ENCODE assay signal across 13 cellular contexts in the genomic region with DNA sequence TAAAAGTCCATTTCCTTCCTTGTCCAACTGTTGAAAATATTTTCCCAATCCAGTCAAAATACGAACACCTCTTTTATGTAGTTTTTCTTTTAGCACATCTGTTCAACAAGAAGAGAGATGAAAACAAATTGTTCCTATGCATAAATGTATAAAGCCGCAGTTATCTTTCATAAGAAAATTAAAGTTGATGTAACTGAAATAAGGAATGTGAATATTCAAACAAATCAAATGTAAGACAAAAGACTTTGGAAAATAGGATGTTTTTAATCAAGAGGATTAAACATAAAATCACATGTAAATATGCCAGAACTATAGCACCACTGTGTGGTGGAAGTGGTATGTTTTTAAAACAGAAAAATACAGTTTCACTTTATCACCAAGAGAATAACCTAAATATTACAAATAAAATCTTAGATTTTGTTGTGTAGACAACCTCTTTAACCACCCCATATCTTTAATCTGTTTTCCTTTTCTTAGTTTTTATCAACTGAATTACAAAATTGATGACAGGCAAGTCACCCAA. TPM values are rescaled to one million over a fixed set of nuclear protein-coding genes. Genes with fewer than 3 reads are reported as not detected.
DNase-seq lines count a peak whose midpoint lies in the region; ATAC-seq and TF ChIP-seq lines count a peak whose summit lies in the region.
"Had no signal": no experiment of that assay in that cellular context is flagged by ENCODE, and none has a peak within 500 bp of the region (broad histone marks: within the 10 kb centered on the region; RNA-seq: fewer than 3 reads in every experiment).

No MANE protein-coding gene starts in this region.

- no peaks in the 10 kb centered on the region for H3K27me3 Mint-ChIP-seq in type B pancreatic cell
- H3K27me3 Mint-ChIP-seq in immature natural killer cell (ENCODE audit: low read depth in 3 of 3), result peaks cover 0 to 3% (median 0%) of the 10 kb centered on the region in 3 donors
- H3K27me3 Mint-ChIP-seq: memory B cell had no signal

- peak in 1 of 2 donors; percentile 19 for DNase-seq in cardiac muscle cell (ENCODE audit: low read depth in 1 of 2, low spot score in 1 of 2)
- DNase-seq in left cardiac atrium, result no peak
- no peak for DNase-seq in Panc1 (ENCODE audit: low read depth, low spot score)
- peak; percentile 69 for DNase-seq in fibroblast of peridontal ligament (ENCODE audit: extremely low read depth)
- no peak for DNase-seq in type B pancreatic cell (ENCODE audit: extremely low spot score, unreplicated experiment)
- DNase-seq in left lobe of liver (ENCODE audit: low spot score), result no peak
- DNase-seq in vagina (ENCODE audit: extremely low spot score in 2 of 2), result no peak
- DNase-seq in immature natural killer cell, result no peak
- DNase-seq: activated CD4-positive, alpha-beta T cell treated with anti-CD3 and anti-CD28 coated beads, Interleukin-2, amount 50 U/mL, for 48 hours; NCI-H526 treated with DMSO at 0.1 percent for 48 hours; stimulated activated CD4-positive, alpha-beta T cell treated with anti-CD3 and anti-CD28 coated beads, Interleukin-4, amount 100 ng/mL, for 4 hours had no signal

- no TSS peak for BruUV-seq in Panc1 (replicated peaks; lab: Mats Ljungman, UMichigan)

- H3K4me3 Mint-ChIP-seq in type B pancreatic cell (no peak overlapping the region), immature natural killer cell (no peak overlapping the region)
- H3K4me3 Mint-ChIP-seq: CD14-positive monocyte, memory B cell had no signal

- intact Hi-C loops in left cardiac atrium (cut with DNase I) (no loop called here), Panc1 (cut with micrococcal nuclease; ENCODE audit: unreplicated experiment) (no loop called here), vagina (cut with DNase I) (no loop called here)

- TF ChIP-seq CTCF in cardiac muscle cell (IDR thresholded peaks at IDR 0.05; ENCODE audit: low read depth, low read length) (peak; percentile 25), Panc1 (IDR thresholded peaks at IDR 0.05) (peak; percentile 23; the same call in 1 of the 2 replicates), type B pancreatic cell (conservative IDR thresholded peaks at IDR 0.05) (peak; percentile 63), vagina (IDR thresholded peaks at IDR 0.05) (no peak)

- H3K9me3 ChIP-seq in cardiac muscle cell (ENCODE audit: low read depth), result no peaks in the 10 kb centered on the region
- H3K9me3 ChIP-seq in Panc1 (ENCODE audit: control insufficient read depth, insufficient read depth, low read depth, low read length), result no peaks in the 10 kb centered on the region
- no peaks in the 10 kb centered on the region for H3K9me3 ChIP-seq in vagina

- POLR2A ChIA-PET in Panc1 (lab: Charles Lee), result no interaction called here

- CTCF ChIA-PET in Panc1 (lab: Charles Lee), result no interaction called here

- peaks cover 12% of the 10 kb centered on the region for H3K4me1 Mint-ChIP-seq in type B pancreatic cell (ENCODE audit: unreplicated experiment)
- no peaks in the 10 kb centered on the region for H3K4me1 Mint-ChIP-seq in immature natural killer cell
- H3K4me1 Mint-ChIP-seq: CD14-positive monocyte, memory B cell had no signal

- H3K4me3 ChIP-seq in cardiac muscle cell (no peak overlapping the region), Panc1 (ENCODE audit: low read depth in 2 of 2, low read length in 2 of 2) (no peak overlapping the region), vagina (no peak overlapping the region)

- no peak for ATAC-seq in left cardiac atrium
- ATAC-seq in Panc1, result no peak
- ATAC-seq in left lobe of liver, result no peak

- TF ChIP-seq POLR2A in vagina (IDR thresholded peaks at IDR 0.05), result no peak

- H3K27ac ChIP-seq in cardiac muscle cell, result no peak overlapping the region
- H3K27ac ChIP-seq in Panc1 (ENCODE audit: low read length), result no peak overlapping the region
- no peak overlapping the region for H3K27ac ChIP-seq in vagina

- H3K36me3 ChIP-seq in cardiac muscle cell, result no peaks in the 10 kb centered on the region
- H3K36me3 ChIP-seq in Panc1 (ENCODE audit: control insufficient read depth, insufficient read depth, low read length), result no peaks in the 10 kb centered on the region
- no peaks in the 10 kb centered on the region for H3K36me3 ChIP-seq in vagina

- no peaks in the 10 kb centered on the region for H3K4me1 ChIP-seq in cardiac muscle cell (ENCODE audit: low read depth)
- H3K4me1 ChIP-seq in Panc1 (ENCODE audit: control insufficient read depth, insufficient read depth, low read length), result no peaks in the 10 kb centered on the region
- H3K4me1 ChIP-seq in vagina, result no peaks in the 10 kb centered on the region

- H3K9me3 Mint-ChIP-seq in type B pancreatic cell (no peaks in the 10 kb centered on the region), immature natural killer cell (no peaks in the 10 kb centered on the region)
- H3K9me3 Mint-ChIP-seq: CD14-positive monocyte, memory B cell had no signal

- in situ Hi-C loops in Panc1 (cut with HindIII; ENCODE audit: low pct_unique_long_range_greater_than_20kb, low sequenced_read_pairs), result no loop called here

- H3K36me3 Mint-ChIP-seq in type B pancreatic cell (no peaks in the 10 kb centered on the region), immature natural killer cell (peaks cover 0 to 4% (median 0%) of the 10 kb centered on the region in 3 donors)
- H3K36me3 Mint-ChIP-seq: CD14-positive monocyte, memory B cell had no signal

- H3K27me3 ChIP-seq in cardiac muscle cell (no peaks in the 10 kb centered on the region), Panc1 (ENCODE audit: control insufficient read depth, insufficient read depth, low read length) (no peaks in the 10 kb centered on the region), vagina (no peaks in the 10 kb centered on the region)

- H3K27ac Mint-ChIP-seq in type B pancreatic cell (no peak overlapping the region), immature natural killer cell (no peak overlapping the region)
- H3K27ac Mint-ChIP-seq: CD14-positive monocyte, memory B cell had no signal

RNA-seq across cellular contexts. Expression of gene CAPS2, which starts 40.4 kb away (rescaled TPM):
- 2.0 and 6.0 TPM in 2 replicates for total RNA-seq in cardiac muscle cell
- polyA plus RNA-seq in cardiac muscle cell, result 3.3 and 4.3 TPM in 2 replicates
- 10 to 100 TPM; 10.2 to 10.6 TPM for total RNA-seq in left cardiac atrium
- total RNA-seq in Panc1 (2021; ENCODE audit: unreplicated experiment), result 11.8 TPM
- 4.7 TPM for polyA plus RNA-seq in Panc1 (2012; ENCODE audit: insufficient read length)
- total RNA-seq in type B pancreatic cell (ENCODE audit: low replicate concordance), result 4.1 and 7.3 TPM in 2 replicates
- 4.1 TPM for total RNA-seq in left lobe of liver
- total RNA-seq in vagina, result 24.6 TPM
- polyA plus RNA-seq in immature natural killer cell, result 1 to 10 TPM; 6.2 to 7.9 (median 6.2) TPM

RNA-seq across cellular contexts. Expression of gene GLIPR1L1, which starts 44.7 kb away (rescaled TPM):
- total RNA-seq in cardiac muscle cell, result not detected in 2 replicates
- polyA plus RNA-seq in cardiac muscle cell, result not detected in 2 replicates
- total RNA-seq in left cardiac atrium, result not detected
- not detected for total RNA-seq in Panc1 (2021; ENCODE audit: unreplicated experiment)
- polyA plus RNA-seq in Panc1 (2012; ENCODE audit: insufficient read length), result 0.42 TPM
- not detected in 2 replicates for total RNA-seq in type B pancreatic cell (ENCODE audit: low replicate concordance)
- not detected for total RNA-seq in left lobe of liver
- total RNA-seq in vagina, result not detected
- not detected for polyA plus RNA-seq in immature natural killer cell
- polyA plus RNA-seq: CD14-positive monocyte had no signal

Comparison
In these comparisons a context has a peak if more than half of its experiments do, and no peak if none do; other contexts are left out.
1. CTCF ChIP-seq: peak in cardiac muscle cell (single experiment), Panc1 (single experiment) and type B pancreatic cell (single experiment); none in vagina (0 of 3).